Comparison of ENCODE assay signal across 1 cellular context in the genomic region with DNA sequence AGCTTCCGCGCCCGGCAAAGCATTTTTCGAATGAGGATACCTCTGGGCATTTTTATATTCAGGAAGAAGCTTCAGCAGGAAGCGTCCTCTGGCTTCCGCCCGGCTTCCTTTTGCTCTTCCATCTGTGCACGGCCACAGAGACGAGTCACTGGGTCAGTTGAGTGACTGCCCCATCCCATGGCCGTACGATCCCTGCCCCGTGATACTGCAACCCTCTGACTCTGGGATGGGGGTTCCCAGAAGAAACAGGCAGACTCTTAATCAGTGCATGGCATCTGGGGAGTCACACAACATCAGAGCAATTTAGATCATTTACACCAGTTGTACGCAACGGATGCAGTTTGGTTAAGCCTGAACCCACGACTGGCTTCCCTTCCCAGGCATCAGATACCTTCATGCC.
TF ChIP-seq lines count a peak whose summit lies in the region.

No MANE protein-coding gene starts in this region.

TF ChIP-seq in H1, 55 proteins besides CTCF, POLR2A, EP300 and RAD21 (continued from another document):
- TF ChIP-seq, protein P1, sequence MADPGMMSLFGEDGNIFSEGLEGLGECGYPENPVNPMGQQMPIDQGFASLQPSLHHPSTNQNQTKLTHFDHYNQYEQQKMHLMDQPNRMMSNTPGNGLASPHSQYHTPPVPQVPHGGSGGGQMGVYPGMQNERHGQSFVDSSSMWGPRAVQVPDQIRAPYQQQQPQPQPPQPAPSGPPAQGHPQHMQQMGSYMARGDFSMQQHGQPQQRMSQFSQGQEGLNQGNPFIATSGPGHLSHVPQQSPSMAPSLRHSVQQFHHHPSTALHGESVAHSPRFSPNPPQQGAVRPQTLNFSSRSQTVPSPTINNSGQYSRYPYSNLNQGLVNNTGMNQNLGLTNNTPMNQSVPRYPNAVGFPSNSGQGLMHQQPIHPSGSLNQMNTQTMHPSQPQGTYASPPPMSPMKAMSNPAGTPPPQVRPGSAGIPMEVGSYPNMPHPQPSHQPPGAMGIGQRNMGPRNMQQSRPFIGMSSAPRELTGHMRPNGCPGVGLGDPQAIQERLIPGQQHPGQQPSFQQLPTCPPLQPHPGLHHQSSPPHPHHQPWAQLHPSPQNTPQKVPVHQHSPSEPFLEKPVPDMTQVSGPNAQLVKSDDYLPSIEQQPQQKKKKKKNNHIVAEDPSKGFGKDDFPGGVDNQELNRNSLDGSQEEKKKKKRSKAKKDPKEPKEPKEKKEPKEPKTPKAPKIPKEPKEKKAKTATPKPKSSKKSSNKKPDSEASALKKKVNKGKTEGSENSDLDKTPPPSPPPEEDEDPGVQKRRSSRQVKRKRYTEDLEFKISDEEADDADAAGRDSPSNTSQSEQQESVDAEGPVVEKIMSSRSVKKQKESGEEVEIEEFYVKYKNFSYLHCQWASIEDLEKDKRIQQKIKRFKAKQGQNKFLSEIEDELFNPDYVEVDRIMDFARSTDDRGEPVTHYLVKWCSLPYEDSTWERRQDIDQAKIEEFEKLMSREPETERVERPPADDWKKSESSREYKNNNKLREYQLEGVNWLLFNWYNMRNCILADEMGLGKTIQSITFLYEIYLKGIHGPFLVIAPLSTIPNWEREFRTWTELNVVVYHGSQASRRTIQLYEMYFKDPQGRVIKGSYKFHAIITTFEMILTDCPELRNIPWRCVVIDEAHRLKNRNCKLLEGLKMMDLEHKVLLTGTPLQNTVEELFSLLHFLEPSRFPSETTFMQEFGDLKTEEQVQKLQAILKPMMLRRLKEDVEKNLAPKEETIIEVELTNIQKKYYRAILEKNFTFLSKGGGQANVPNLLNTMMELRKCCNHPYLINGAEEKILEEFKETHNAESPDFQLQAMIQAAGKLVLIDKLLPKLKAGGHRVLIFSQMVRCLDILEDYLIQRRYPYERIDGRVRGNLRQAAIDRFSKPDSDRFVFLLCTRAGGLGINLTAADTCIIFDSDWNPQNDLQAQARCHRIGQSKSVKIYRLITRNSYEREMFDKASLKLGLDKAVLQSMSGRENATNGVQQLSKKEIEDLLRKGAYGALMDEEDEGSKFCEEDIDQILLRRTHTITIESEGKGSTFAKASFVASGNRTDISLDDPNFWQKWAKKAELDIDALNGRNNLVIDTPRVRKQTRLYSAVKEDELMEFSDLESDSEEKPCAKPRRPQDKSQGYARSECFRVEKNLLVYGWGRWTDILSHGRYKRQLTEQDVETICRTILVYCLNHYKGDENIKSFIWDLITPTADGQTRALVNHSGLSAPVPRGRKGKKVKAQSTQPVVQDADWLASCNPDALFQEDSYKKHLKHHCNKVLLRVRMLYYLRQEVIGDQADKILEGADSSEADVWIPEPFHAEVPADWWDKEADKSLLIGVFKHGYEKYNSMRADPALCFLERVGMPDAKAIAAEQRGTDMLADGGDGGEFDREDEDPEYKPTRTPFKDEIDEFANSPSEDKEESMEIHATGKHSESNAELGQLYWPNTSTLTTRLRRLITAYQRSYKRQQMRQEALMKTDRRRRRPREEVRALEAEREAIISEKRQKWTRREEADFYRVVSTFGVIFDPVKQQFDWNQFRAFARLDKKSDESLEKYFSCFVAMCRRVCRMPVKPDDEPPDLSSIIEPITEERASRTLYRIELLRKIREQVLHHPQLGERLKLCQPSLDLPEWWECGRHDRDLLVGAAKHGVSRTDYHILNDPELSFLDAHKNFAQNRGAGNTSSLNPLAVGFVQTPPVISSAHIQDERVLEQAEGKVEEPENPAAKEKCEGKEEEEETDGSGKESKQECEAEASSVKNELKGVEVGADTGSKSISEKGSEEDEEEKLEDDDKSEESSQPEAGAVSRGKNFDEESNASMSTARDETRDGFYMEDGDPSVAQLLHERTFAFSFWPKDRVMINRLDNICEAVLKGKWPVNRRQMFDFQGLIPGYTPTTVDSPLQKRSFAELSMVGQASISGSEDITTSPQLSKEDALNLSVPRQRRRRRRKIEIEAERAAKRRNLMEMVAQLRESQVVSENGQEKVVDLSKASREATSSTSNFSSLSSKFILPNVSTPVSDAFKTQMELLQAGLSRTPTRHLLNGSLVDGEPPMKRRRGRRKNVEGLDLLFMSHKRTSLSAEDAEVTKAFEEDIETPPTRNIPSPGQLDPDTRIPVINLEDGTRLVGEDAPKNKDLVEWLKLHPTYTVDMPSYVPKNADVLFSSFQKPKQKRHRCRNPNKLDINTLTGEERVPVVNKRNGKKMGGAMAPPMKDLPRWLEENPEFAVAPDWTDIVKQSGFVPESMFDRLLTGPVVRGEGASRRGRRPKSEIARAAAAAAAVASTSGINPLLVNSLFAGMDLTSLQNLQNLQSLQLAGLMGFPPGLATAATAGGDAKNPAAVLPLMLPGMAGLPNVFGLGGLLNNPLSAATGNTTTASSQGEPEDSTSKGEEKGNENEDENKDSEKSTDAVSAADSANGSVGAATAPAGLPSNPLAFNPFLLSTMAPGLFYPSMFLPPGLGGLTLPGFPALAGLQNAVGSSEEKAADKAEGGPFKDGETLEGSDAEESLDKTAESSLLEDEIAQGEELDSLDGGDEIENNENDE (IDR thresholded peaks at IDR 0.05; ENCODE audit: insufficient replicate concordance, low read length) = no peak
- no peak for TF ChIP-seq CBX5 (IDR thresholded peaks at IDR 0.05; ENCODE audit: low read depth, low read length)
- TF ChIP-seq, protein P2, sequence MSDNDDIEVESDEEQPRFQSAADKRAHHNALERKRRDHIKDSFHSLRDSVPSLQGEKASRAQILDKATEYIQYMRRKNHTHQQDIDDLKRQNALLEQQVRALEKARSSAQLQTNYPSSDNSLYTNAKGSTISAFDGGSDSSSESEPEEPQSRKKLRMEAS (IDR thresholded peaks at IDR 0.05) = no peak
- TF ChIP-seq TCF12 (IDR thresholded peaks at IDR 0.05; ENCODE audit: low read depth, low read length) = no peak
- TF ChIP-seq CBX8 (IDR thresholded peaks at IDR 0.05; ENCODE audit: borderline replicate concordance, low read depth, low read length) = no peak
- TF ChIP-seq JUND (IDR thresholded peaks at IDR 0.05; ENCODE audit: low read length) = no peak
- no peak for TF ChIP-seq JUN (IDR thresholded peaks at IDR 0.05; ENCODE audit: low read depth, low read length)
- no peak for TF ChIP-seq PHF8 (conservative IDR thresholded peaks at IDR 0.05; ENCODE audit: low read depth, low read length)
- TF ChIP-seq EZH2 (IDR thresholded peaks at IDR 0.05; ENCODE audit: low read depth, low read length, severe bottlenecking) = no peak
- TF ChIP-seq RBBP5 (IDR thresholded peaks at IDR 0.05; ENCODE audit: borderline replicate concordance, low read depth, low read length) = no peak
- TF ChIP-seq SAP30 (IDR thresholded peaks at IDR 0.05; ENCODE audit: insufficient read depth, insufficient replicate concordance, low read length) = no peak
- TF ChIP-seq, protein P3, sequence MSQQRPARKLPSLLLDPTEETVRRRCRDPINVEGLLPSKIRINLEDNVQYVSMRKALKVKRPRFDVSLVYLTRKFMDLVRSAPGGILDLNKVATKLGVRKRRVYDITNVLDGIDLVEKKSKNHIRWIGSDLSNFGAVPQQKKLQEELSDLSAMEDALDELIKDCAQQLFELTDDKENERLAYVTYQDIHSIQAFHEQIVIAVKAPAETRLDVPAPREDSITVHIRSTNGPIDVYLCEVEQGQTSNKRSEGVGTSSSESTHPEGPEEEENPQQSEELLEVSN (IDR thresholded peaks at IDR 0.05) = no peak
- TF ChIP-seq TEAD4 (IDR thresholded peaks at IDR 0.05; ENCODE audit: low read depth, low read length) = no peak
